11 cellular contexts compared by ENCODE assay signal in genomic region chr3:129890125-129890524, GRCh38. TPM values are rescaled to one million over a fixed set of nuclear protein-coding genes. Genes with fewer than 3 reads are reported as not detected.
DNase-seq lines count a peak whose midpoint lies in the region; ATAC-seq and TF ChIP-seq lines count a peak whose summit lies in the region.
"Had no signal": no experiment of that assay in that cellular context is flagged by ENCODE, and none has a peak within 500 bp of the region (broad histone marks: within the 10 kb centered on the region; RNA-seq: fewer than 3 reads in every experiment).

No MANE protein-coding gene starts in this region.

- no peaks in the 10 kb centered on the region for H4K20me1 ChIP-seq in OCI-LY7 (ENCODE audit: insufficient read depth, low read length)

- H3K36me3 ChIP-seq in OCI-LY7 (ENCODE audit: insufficient read depth, low read length) = peaks cover 25% of the 10 kb centered on the region
- H3K36me3 ChIP-seq: breast epithelium had no signal

- ATAC-seq in GM18517 (IDR thresholded peaks at IDR 0.05; ENCODE audit: unreplicated experiment) = peak; percentile 32

- no peaks in the 10 kb centered on the region for H3K9me2 ChIP-seq in OCI-LY7 (ENCODE audit: insufficient read depth, low read length)

- CTCF ChIA-PET in OCI-LY7 (lab: Charles Lee; ENCODE audit: unreplicated experiment) = no interaction called here

- no TSS peak for BruUV-seq in OCI-LY7 (replicated peaks; lab: Mats Ljungman, UMichigan)

- intact Hi-C loops in OCI-LY7 (cut with micrococcal nuclease; ENCODE audit: unreplicated experiment) = loop anchor here (2.0 to 10.0 kb wide), 3 partner anchors 63 to 445 kb away; partner anchors contain the start of gene IFT122

- H2AFZ ChIP-seq in OCI-LY7 (ENCODE audit: low read length) = no peak overlapping the region

- H3K4me3 ChIP-seq in OCI-LY7 (ENCODE audit: low read depth, low read length, poor library complexity, severe bottlenecking) = peak overlapping the region; percentile 81
- H3K4me3 ChIP-seq: breast epithelium had no signal

- peak overlapping the region; percentile 89 for H3K4me2 ChIP-seq in OCI-LY7 (ENCODE audit: low read length)

- no peaks in the 10 kb centered on the region for H3K9me3 ChIP-seq in OCI-LY7 (ENCODE audit: low read length)
- H3K9me3 ChIP-seq: breast epithelium had no signal

- DNase-seq in AML-193 (lab: John Stamatoyannopoulos, UW) = peak; percentile 77 to 86
- DNase-seq in OCI-LY7 (ENCODE audit: low spot score) = peak; percentile 83
- peak; percentile 35 for DNase-seq in kidney tubule cell (ENCODE audit: low spot score)
- DNase-seq in anterior cingulate cortex (lab: John Stamatoyannopoulos, UW) = no peak
- no peak for DNase-seq in hippocampal formation (lab: John Stamatoyannopoulos, UW)
- no peak for DNase-seq in NCI-H1930 (lab: John Stamatoyannopoulos, UW)
- no peak for DNase-seq in central memory CD4-positive, alpha-beta T cell
- DNase-seq: activated B cell treated with CpG ODN at 0.5 μM for 24 hours; stimulated activated CD4-positive, alpha-beta T cell treated with anti-CD3 and anti-CD28 coated beads, Interleukin-1b, Interleukin-23, amount 100 ng/mL, for 48 hours had no signal

- H3K4me1 ChIP-seq in OCI-LY7 (ENCODE audit: insufficient read depth, low read length, poor library complexity, severe bottlenecking) = peaks cover 52% of the 10 kb centered on the region

- H3K27ac ChIP-seq in OCI-LY7 (ENCODE audit: low read depth, low read length, poor library complexity, severe bottlenecking) = peak overlapping the region; percentile 86

- POLR2A ChIA-PET in OCI-LY7 (lab: Charles Lee) = interaction anchor here (0.6 to 2.1 kb wide), 7 partner anchors 10 to 313 kb away, joined by 3 to 8 read pairs (median 3); no protein-coding TSS in a partner anchor

- peaks cover 76% of the 10 kb centered on the region for H3K79me2 ChIP-seq in OCI-LY7 (ENCODE audit: insufficient read depth, low read depth, low read length)

- TF ChIP-seq CTCF in OCI-LY7 (conservative IDR thresholded peaks at IDR 0.05; ENCODE audit: low read length) = no peak

RNA-seq across cellular contexts. Expression of gene TMCC1, which starts 3.4 kb away (rescaled TPM):
- 24.0 and 31.7 TPM in 2 replicates for total RNA-seq in OCI-LY7 (2014; rRNA removed; shearing (Covaris generic))
- total RNA-seq in OCI-LY7 (2022) = 35.6 and 38.8 TPM in 2 replicates

Comparison
In these comparisons a context has a peak if more than half of its experiments do, and no peak if none do; other contexts are left out.
1. DNase-seq: peak in AML-193 (2 of 2), OCI-LY7 (single experiment) and kidney tubule cell (single experiment); none in anterior cingulate cortex (0 of 58), hippocampal formation (0 of 2), NCI-H1930 (0 of 2) and central memory CD4-positive, alpha-beta T cell (single experiment).